ENCODE assay signal across 1 cellular context in genomic region chr22:49852898-49853894, GRCh38.
TF ChIP-seq lines count a peak whose summit lies in the region.

TSS of gene ZBED4 (plus strand) at chr22:49853844. CDS start at chr22:49883663, 29,819 bp downstream.

TF ChIP-seq in HEK293, 187 proteins besides CTCF, POLR2A, EP300 and RAD21 (continued from another document and continues in another):
- TF ChIP-seq ZNF449 (tag by site-specific recombination; IDR thresholded peaks at IDR 0.05) (peak; percentile 75), ZNF692 (tag by site-specific recombination; IDR thresholded peaks at IDR 0.05) (peak; percentile 73), SP7 (tag by site-specific recombination; IDR thresholded peaks at IDR 0.05) (peak; percentile 79), ZBTB1 (tag by site-specific recombination; IDR thresholded peaks at IDR 0.05) (peak; percentile 66; the same call in 1 of the 2 replicates), WT1 (tag by site-specific recombination; IDR thresholded peaks at IDR 0.05) (peak; percentile 38; the same call in 1 of the 2 replicates), PRDM4 (tag by site-specific recombination; IDR thresholded peaks at IDR 0.05) (peak; percentile 54; the same call in 1 of the 2 replicates), ZNF473 (tag by site-specific recombination; IDR thresholded peaks at IDR 0.05) (no peak), SCRT2 (tag by site-specific recombination; IDR thresholded peaks at IDR 0.05) (no peak), ZEB2 (tag by site-specific recombination; IDR thresholded peaks at IDR 0.05) (peak; percentile 87), ZNF660 (tag by site-specific recombination; IDR thresholded peaks at IDR 0.05) (peak; percentile 62), PRDM10 (tag by site-specific recombination; IDR thresholded peaks at IDR 0.05) (peak; percentile 91), ZNF777 (tag by site-specific recombination; IDR thresholded peaks at IDR 0.05; ENCODE audit: borderline replicate concordance) (peak; percentile 38; the same call in 1 of the 2 replicates), GLIS2 (tag by site-specific recombination; IDR thresholded peaks at IDR 0.05) (peak; percentile 95), ZNF157 (tag by site-specific recombination; IDR thresholded peaks at IDR 0.05) (no peak), ZNF274 (IDR thresholded peaks at IDR 0.05; ENCODE audit: low read length) (no peak), ZNF274 (tag by site-specific recombination; IDR thresholded peaks at IDR 0.05; ENCODE audit: borderline replicate concordance) (no peak), ZNF335 (tag by site-specific recombination; conservative IDR thresholded peaks at IDR 0.05) (peak; percentile 81), ZNF629 (tag by site-specific recombination; IDR thresholded peaks at IDR 0.05) (peak; percentile 72; the same call in 1 of the 2 replicates), ZFP37 (tag by site-specific recombination; IDR thresholded peaks at IDR 0.05) (peak; percentile 90), ZSCAN30 (tag by site-specific recombination; IDR thresholded peaks at IDR 0.05) (0 out of 2 replicates have a peak, but pooled peaks have one; percentile 47), ZBTB20 (tag by site-specific recombination; IDR thresholded peaks at IDR 0.05) (peak; percentile 92), YY1 (tag by site-specific recombination; IDR thresholded peaks at IDR 0.05) (peak; percentile 44; the same call in 1 of the 2 replicates), ZNF610 (tag by site-specific recombination; IDR thresholded peaks at IDR 0.05; ENCODE audit: borderline replicate concordance) (0 out of 2 replicates have a peak, but pooled peaks have one; percentile 53), ZFP69B (tag by site-specific recombination; IDR thresholded peaks at IDR 0.05) (peak; percentile 58), ZNF324 (tag by site-specific recombination; IDR thresholded peaks at IDR 0.05) (peak; percentile 38; the same call in 1 of the 2 replicates), ZNF341 (tag by site-specific recombination; IDR thresholded peaks at IDR 0.05; ENCODE audit: low read depth) (peak; percentile 88), ZNF19 (tag by site-specific recombination; IDR thresholded peaks at IDR 0.05; ENCODE audit: low read depth) (no peak), KLF7 (tag by site-specific recombination; IDR thresholded peaks at IDR 0.05; ENCODE audit: borderline replicate concordance) (peak; percentile 34; the same call in 1 of the 2 replicates), ZNF169 (tag by site-specific recombination; IDR thresholded peaks at IDR 0.05) (no peak), ZNF398 (tag by site-specific recombination; IDR thresholded peaks at IDR 0.05) (peak; percentile 40), KLF9 (tag by site-specific recombination; IDR thresholded peaks at IDR 0.05; ENCODE audit: low read depth) (peak; percentile 75), ZSCAN16 (tag by site-specific recombination; IDR thresholded peaks at IDR 0.05) (0 out of 2 replicates have a peak, but pooled peaks have one; percentile 58)
- TF ChIP-seq, protein P1, sequence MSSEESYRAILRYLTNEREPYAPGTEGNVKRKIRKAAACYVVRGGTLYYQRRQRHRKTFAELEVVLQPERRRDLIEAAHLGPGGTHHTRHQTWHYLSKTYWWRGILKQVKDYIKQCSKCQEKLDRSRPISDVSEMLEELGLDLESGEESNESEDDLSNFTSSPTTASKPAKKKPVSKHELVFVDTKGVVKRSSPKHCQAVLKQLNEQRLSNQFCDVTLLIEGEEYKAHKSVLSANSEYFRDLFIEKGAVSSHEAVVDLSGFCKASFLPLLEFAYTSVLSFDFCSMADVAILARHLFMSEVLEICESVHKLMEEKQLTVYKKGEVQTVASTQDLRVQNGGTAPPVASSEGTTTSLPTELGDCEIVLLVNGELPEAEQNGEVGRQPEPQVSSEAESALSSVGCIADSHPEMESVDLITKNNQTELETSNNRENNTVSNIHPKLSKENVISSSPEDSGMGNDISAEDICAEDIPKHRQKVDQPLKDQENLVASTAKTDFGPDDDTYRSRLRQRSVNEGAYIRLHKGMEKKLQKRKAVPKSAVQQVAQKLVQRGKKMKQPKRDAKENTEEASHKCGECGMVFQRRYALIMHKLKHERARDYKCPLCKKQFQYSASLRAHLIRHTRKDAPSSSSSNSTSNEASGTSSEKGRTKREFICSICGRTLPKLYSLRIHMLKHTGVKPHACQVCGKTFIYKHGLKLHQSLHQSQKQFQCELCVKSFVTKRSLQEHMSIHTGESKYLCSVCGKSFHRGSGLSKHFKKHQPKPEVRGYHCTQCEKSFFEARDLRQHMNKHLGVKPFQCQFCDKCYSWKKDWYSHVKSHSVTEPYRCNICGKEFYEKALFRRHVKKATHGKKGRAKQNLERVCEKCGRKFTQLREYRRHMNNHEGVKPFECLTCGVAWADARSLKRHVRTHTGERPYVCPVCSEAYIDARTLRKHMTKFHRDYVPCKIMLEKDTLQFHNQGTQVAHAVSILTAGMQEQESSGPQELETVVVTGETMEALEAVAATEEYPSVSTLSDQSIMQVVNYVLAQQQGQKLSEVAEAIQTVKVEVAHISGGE (tag by site-specific recombination; conservative IDR thresholded peaks at IDR 0.05; ENCODE audit: low read depth): peak; percentile 48; the same call in 1 of the 2 replicates
- TF ChIP-seq, protein P2, sequence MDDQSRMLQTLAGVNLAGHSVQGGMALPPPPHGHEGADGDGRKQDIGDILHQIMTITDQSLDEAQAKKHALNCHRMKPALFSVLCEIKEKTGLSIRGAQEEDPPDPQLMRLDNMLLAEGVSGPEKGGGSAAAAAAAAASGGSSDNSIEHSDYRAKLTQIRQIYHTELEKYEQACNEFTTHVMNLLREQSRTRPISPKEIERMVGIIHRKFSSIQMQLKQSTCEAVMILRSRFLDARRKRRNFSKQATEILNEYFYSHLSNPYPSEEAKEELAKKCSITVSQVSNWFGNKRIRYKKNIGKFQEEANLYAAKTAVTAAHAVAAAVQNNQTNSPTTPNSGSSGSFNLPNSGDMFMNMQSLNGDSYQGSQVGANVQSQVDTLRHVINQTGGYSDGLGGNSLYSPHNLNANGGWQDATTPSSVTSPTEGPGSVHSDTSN (CRISPR knock-in tag; IDR thresholded peaks at IDR 0.05): 0 out of 2 replicates have a peak, but pooled peaks have one; percentile 20
- TF ChIP-seq, protein P3, sequence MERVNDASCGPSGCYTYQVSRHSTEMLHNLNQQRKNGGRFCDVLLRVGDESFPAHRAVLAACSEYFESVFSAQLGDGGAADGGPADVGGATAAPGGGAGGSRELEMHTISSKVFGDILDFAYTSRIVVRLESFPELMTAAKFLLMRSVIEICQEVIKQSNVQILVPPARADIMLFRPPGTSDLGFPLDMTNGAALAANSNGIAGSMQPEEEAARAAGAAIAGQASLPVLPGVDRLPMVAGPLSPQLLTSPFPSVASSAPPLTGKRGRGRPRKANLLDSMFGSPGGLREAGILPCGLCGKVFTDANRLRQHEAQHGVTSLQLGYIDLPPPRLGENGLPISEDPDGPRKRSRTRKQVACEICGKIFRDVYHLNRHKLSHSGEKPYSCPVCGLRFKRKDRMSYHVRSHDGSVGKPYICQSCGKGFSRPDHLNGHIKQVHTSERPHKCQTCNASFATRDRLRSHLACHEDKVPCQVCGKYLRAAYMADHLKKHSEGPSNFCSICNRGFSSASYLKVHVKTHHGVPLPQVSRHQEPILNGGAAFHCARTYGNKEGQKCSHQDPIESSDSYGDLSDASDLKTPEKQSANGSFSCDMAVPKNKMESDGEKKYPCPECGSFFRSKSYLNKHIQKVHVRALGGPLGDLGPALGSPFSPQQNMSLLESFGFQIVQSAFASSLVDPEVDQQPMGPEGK (tag by site-specific recombination; IDR thresholded peaks at IDR 0.05): peak; percentile 97
